ENCODE assay signal across 8 cellular contexts in the genomic region with DNA sequence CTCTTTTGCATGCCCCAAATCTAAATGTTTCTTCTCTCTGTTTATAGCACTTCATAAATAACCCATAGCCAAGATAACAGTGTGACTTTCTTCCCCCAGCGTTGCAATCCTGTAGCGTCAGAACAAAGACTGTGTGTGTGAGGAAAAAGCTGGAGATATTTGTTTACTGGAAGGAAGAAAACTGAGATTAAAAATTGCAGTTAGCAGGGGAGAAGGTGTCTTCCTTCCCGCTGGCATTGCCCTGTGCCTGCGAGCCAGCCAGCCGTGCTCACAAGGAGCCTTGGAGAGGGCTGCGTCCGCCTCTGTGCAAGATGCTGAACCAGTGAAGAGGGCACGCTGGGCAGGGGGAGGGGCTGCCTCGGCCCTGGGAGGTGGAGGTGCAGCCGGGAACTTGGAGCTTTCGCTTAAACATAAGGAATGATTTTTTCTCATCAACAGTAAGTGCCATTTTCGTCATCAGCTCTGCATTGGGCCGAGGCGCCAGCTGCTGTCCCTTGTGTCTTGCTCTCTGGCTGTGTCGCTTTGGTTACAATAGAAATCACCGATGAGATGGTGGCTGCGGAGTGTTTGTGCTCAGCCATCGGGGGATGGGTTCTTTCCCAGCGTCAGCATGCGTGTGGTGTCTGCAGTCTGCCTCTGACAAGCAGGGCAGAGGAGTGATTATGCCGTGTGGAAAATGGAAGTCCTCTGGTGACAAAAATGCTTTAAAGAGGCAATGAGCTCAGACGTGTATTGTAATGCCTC.
A peak's percentile ranks its signal among the peaks of the same experiment; 100 is the strongest.
DNase-seq lines count a peak whose midpoint lies in the region; ATAC-seq lines count a peak whose summit lies in the region.

No MANE protein-coding gene starts in this region.

- peak overlapping the region; percentile 91 for H3K27ac ChIP-seq in angular gyrus (ENCODE audit: low read depth, low read length)

- H3K9me3 Mint-ChIP-seq in activated naive CD4-positive, alpha-beta T cell treated with anti-CD3 and anti-CD28 coated beads, Interleukin-2, amount 50 U/mL, for 72 hours, result no peaks in the 10 kb centered on the region

- no peak overlapping the region for H3K27ac Mint-ChIP-seq in activated naive CD4-positive, alpha-beta T cell treated with anti-CD3 and anti-CD28 coated beads, Interleukin-2, amount 50 U/mL, for 72 hours

- intact Hi-C loops in sciatic nerve (cut with DNase I), result no loop called here

- H3K36me3 Mint-ChIP-seq in activated naive CD4-positive, alpha-beta T cell treated with anti-CD3 and anti-CD28 coated beads, Interleukin-2, amount 50 U/mL, for 72 hours, result no peaks in the 10 kb centered on the region

- peak; percentile 38 to 47 for ATAC-seq in activated naive CD4-positive, alpha-beta T cell treated with anti-CD3 and anti-CD28 coated beads, Interleukin-2, amount 50 U/mL, for 72 hours
- ATAC-seq in sciatic nerve, result peak; percentile 72
- ATAC-seq in GM21367 (IDR thresholded peaks at IDR 0.05; ENCODE audit: unreplicated experiment), result no peak

- no peak for DNase-seq in activated naive CD4-positive, alpha-beta T cell treated with anti-CD3 and anti-CD28 coated beads, Interleukin-2, amount 50 U/mL, for 72 hours (ENCODE audit: low spot score in 2 of 2)
- DNase-seq in activated naive CD4-positive, alpha-beta T cell treated with anti-CD3 and anti-CD28 coated beads, Interleukin-2, amount 50 U/mL, for 16 hours, result no peak
- DNase-seq in NCI-H1105 (lab: John Stamatoyannopoulos, UW) (peak; percentile 45), iPS DF 19.7 (ENCODE audit: low read depth, low spot score) (peak; percentile 33), sciatic nerve (ENCODE audit: low spot score) (peak; percentile 66), NCI-H2196 treated with DMSO at 0.1 percent for 48 hours (lab: John Stamatoyannopoulos, UW; ENCODE audit: unreplicated experiment) (no peak)

Comparison
In these comparisons a context has a peak if more than half of its experiments do, and no peak if none do; other contexts are left out.
1. DNase-seq: peak in NCI-H1105 (single experiment), iPS DF 19.7 (single experiment) and sciatic nerve (single experiment); none in activated naive CD4-positive, alpha-beta T cell treated with anti-CD3 and anti-CD28 coated beads, Interleukin-2, amount 50 U/mL, for 72 hours (0 of 2), activated naive CD4-positive, alpha-beta T cell treated with anti-CD3 and anti-CD28 coated beads, Interleukin-2, amount 50 U/mL, for 16 hours (single experiment) and NCI-H2196 treated with DMSO at 0.1 percent for 48 hours (single experiment).